26 cellular contexts compared by ENCODE assay signal in the genomic region with DNA sequence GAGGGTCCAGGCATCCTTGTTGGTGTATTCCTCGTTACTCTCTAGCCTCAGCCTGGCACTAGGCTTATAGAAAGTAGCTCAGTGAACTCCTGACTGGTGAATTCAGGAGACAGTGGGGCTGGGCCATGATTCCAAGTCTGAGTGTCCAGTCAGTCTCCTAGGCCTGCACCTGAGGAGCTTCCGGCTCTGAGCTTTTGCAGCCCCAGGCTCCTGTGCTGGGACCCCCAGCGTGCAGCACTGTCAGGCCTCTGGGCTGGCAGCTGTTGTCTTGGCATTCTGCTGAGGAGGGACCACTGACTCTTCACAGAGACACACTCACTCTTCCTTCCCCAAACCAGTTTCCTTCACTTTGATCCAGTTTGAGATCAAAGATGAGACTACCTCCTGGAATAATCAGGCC.
"Had no signal": no experiment of that assay in that cellular context is flagged by ENCODE, and none has a peak within 500 bp of the region (broad histone marks: within the 10 kb centered on the region; RNA-seq: fewer than 3 reads in every experiment).

No MANE protein-coding gene starts in this region.

- H3K9me3 Mint-ChIP-seq: dendritic cell treated with granulocyte-macrophage colony-stimulating factor and Interleukin-4, amounts not matched to agents 40 ng/mL and 50 ng/mL, for 4 days; endodermal cell; naive thymus-derived CD4-positive, alpha-beta T cell; nephron; stimulated activated naive B cell treated with anti-CD40 and anti-IgM and Interleukin-4, amounts not matched to agents 10 μg/mL and 1 μg/mL and 100 μg/mL, for 72 hours; stimulated activated naive CD8-positive, alpha-beta T cell treated with anti-CD3 and anti-CD28 coated beads, Interleukin-15, Interleukin-2, amounts not matched to agents 100 ng/mL and 50 ng/mL, for 24 hours had no signal

- DNase-seq: colonic mucosa; effector CD8-positive, alpha-beta T cell; endodermal cell; foreskin fibroblast; gastrocnemius medialis; head of caudate nucleus; left colon; mesenchymal stem cell; midbrain; naive thymus-derived CD4-positive, alpha-beta T cell; nucleus accumbens; ovary; retina; small intestine; stimulated activated CD4-positive, alpha-beta T cell treated with anti-CD3 and anti-CD28 coated beads, Interleukin-15, amount 100 ng/mL, for 24 hours; stimulated activated CD4-positive, alpha-beta T cell treated with anti-CD3 and anti-CD28 coated beads, Interleukin-2, amount 100 ng/mL, for 48 hours; stimulated activated naive B cell treated with anti-CD40 and anti-IgM and Interleukin-4, amounts not matched to agents 10 μg/mL and 1 μg/mL and 100 μg/mL, for 72 hours; transverse colon; upper lobe of right lung; uterus had no signal

- H3K4me3 ChIP-seq: colonic mucosa, gastrocnemius medialis, ovary, right lobe of liver, suprapubic skin, transverse colon, upper lobe of right lung, uterus had no signal

- H3K9me3 ChIP-seq: colonic mucosa, gastrocnemius medialis, ovary, right lobe of liver, suprapubic skin, transverse colon, upper lobe of right lung, uterus had no signal

- H3K36me3 ChIP-seq: colonic mucosa, gastrocnemius medialis, ovary, suprapubic skin, transverse colon, upper lobe of right lung, uterus had no signal

- H3K4me1 Mint-ChIP-seq: naive thymus-derived CD4-positive, alpha-beta T cell; stimulated activated naive B cell treated with anti-CD40 and anti-IgM and Interleukin-4, amounts not matched to agents 10 μg/mL and 1 μg/mL and 100 μg/mL, for 72 hours had no signal

- H3K27ac ChIP-seq: colonic mucosa, epithelial cell of prostate, ovary, right lobe of liver, suprapubic skin, transverse colon, upper lobe of right lung, uterus had no signal

- H3K27me3 Mint-ChIP-seq: stimulated activated naive CD8-positive, alpha-beta T cell treated with anti-CD3 and anti-CD28 coated beads, Interleukin-15, Interleukin-2, amounts not matched to agents 100 ng/mL and 50 ng/mL, for 24 hours had no signal

- H3K36me3 Mint-ChIP-seq: naive thymus-derived CD4-positive, alpha-beta T cell; stimulated activated naive B cell treated with anti-CD40 and anti-IgM and Interleukin-4, amounts not matched to agents 10 μg/mL and 1 μg/mL and 100 μg/mL, for 72 hours had no signal

- H3K27me3 ChIP-seq: colonic mucosa, gastrocnemius medialis, ovary, right lobe of liver, suprapubic skin, transverse colon, upper lobe of right lung, uterus had no signal

- H3K4me1 ChIP-seq: colonic mucosa, suprapubic skin had no signal

- H3K27ac Mint-ChIP-seq: dendritic cell treated with granulocyte-macrophage colony-stimulating factor and Interleukin-4, amounts not matched to agents 40 ng/mL and 50 ng/mL, for 4 days; endodermal cell; naive thymus-derived CD4-positive, alpha-beta T cell; nephron; stimulated activated naive B cell treated with anti-CD40 and anti-IgM and Interleukin-4, amounts not matched to agents 10 μg/mL and 1 μg/mL and 100 μg/mL, for 72 hours; stimulated activated naive CD8-positive, alpha-beta T cell treated with anti-CD3 and anti-CD28 coated beads, Interleukin-15, Interleukin-2, amounts not matched to agents 100 ng/mL and 50 ng/mL, for 24 hours had no signal

- H3K4me3 Mint-ChIP-seq: dendritic cell treated with granulocyte-macrophage colony-stimulating factor and Interleukin-4, amounts not matched to agents 40 ng/mL and 50 ng/mL, for 4 days; endodermal cell; naive thymus-derived CD4-positive, alpha-beta T cell; nephron; stimulated activated naive B cell treated with anti-CD40 and anti-IgM and Interleukin-4, amounts not matched to agents 10 μg/mL and 1 μg/mL and 100 μg/mL, for 72 hours; stimulated activated naive CD8-positive, alpha-beta T cell treated with anti-CD3 and anti-CD28 coated beads, Interleukin-15, Interleukin-2, amounts not matched to agents 100 ng/mL and 50 ng/mL, for 24 hours had no signal
